Comparison of ENCODE assay signal across 14 cellular contexts in the genomic region with DNA sequence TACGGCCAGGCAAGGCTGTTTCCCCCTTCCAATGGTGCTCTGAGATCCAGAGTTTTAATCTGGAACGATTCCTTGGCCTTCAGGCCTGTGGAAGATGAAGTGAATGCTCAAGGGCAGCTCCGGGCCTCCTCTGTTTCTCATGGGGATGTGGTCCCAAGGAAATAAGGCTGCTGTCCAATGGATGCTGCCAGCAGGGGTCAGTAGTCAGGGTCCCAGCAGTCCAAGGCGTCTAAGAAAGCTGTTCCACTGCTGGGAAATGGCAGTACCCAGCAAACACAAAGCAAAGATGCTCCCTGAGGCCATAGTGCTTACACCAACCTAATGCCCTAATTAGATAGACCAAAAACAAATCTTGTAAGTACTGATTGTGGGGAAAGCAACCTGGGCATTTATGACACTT. TPM values are rescaled to one million over a fixed set of nuclear protein-coding genes. Genes with fewer than 3 reads are reported as not detected.
A peak's percentile ranks its signal among the peaks of the same experiment; 100 is the strongest.
DNase-seq lines count a peak whose midpoint lies in the region; ATAC-seq and TF ChIP-seq lines count a peak whose summit lies in the region.
"Had no signal": no experiment of that assay in that cellular context is flagged by ENCODE, and none has a peak within 500 bp of the region (broad histone marks: within the 10 kb centered on the region; RNA-seq: fewer than 3 reads in every experiment).

No MANE protein-coding gene starts in this region.

- H2AFZ ChIP-seq in OCI-LY1 (ENCODE audit: low read length) = no peak overlapping the region

- H3K9ac ChIP-seq in OCI-LY1 (ENCODE audit: low read length) = no peak overlapping the region

- H3K27ac ChIP-seq in A673 (ENCODE audit: low read depth, low read length, poor library complexity, severe bottlenecking) (no peak overlapping the region), OCI-LY1 (ENCODE audit: low read depth, low read length, poor library complexity, severe bottlenecking) (no peak overlapping the region)
- H3K27ac ChIP-seq: uterus had no signal

- CTCF ChIA-PET in A673 (lab: Charles Lee) = no interaction called here

- no peaks in the 10 kb centered on the region for H3K79me2 ChIP-seq in OCI-LY1 (ENCODE audit: insufficient read depth, low read length)

- no peaks in the 10 kb centered on the region for H4K20me1 ChIP-seq in OCI-LY1 (ENCODE audit: insufficient read depth, low read length)

- BruUV-seq in A673 (replicated peaks; lab: Mats Ljungman, UMichigan) = no TSS peak

- H3K36me3 ChIP-seq in A673 (ENCODE audit: insufficient read depth, low read length, poor library complexity, severe bottlenecking) = no peaks in the 10 kb centered on the region
- H3K36me3 ChIP-seq in OCI-LY1 (ENCODE audit: insufficient read depth, low read length) = no peaks in the 10 kb centered on the region
- H3K36me3 ChIP-seq: uterus had no signal

- DNase-seq in A673 (ENCODE audit: low spot score) (no peak), GM10266 (ENCODE audit: extremely low spot score) (peak; percentile 24), foreskin melanocyte (peak; percentile 10), NCI-H69 (lab: John Stamatoyannopoulos, UW) (no peak), NCI-H2029 treated with DMSO at 0.1 percent for 48 hours (lab: John Stamatoyannopoulos, UW) (no peak), DMS79 (lab: John Stamatoyannopoulos, UW) (no peak)
- DNase-seq: activated CD4-positive, alpha-beta T cell treated with anti-CD3 and anti-CD28 coated beads, Interleukin-2, amount 50 U/mL, for 1 hour; central memory CD4-positive, alpha-beta T cell; NCI-H1092 treated with DMSO at 0.1 percent for 48 hours; NCI-H524 treated with DMSO at 0.1 percent for 48 hours; uterus had no signal

- no peaks in the 10 kb centered on the region for H3K9me3 ChIP-seq in A673 (ENCODE audit: low read depth, low read length, poor library complexity, severe bottlenecking)
- no peaks in the 10 kb centered on the region for H3K9me3 ChIP-seq in OCI-LY1 (ENCODE audit: low read length)
- H3K9me3 ChIP-seq: uterus had no signal

- H3F3A ChIP-seq in OCI-LY1 (ENCODE audit: insufficient read depth, low read length) = no peaks in the 10 kb centered on the region

- POLR2A ChIA-PET in A673 (lab: Charles Lee; ENCODE audit: low non-redundant PET) = no interaction called here

- H3K4me1 ChIP-seq in A673 (ENCODE audit: insufficient read depth, low read length, poor library complexity, severe bottlenecking) = no peaks in the 10 kb centered on the region
- no peaks in the 10 kb centered on the region for H3K4me1 ChIP-seq in OCI-LY1 (ENCODE audit: insufficient read depth, low read length, severe bottlenecking)
- H3K4me1 ChIP-seq: uterus had no signal

- H3K4me3 ChIP-seq in A673 (ENCODE audit: low read depth, low read length, poor library complexity, severe bottlenecking) = no peak overlapping the region
- no peak overlapping the region for H3K4me3 ChIP-seq in OCI-LY1 (ENCODE audit: low read depth, low read length, poor library complexity, severe bottlenecking)
- H3K4me3 ChIP-seq: uterus had no signal

- H3K9me2 ChIP-seq in OCI-LY1 (ENCODE audit: low read depth, low read length) = no peaks in the 10 kb centered on the region

- no peak overlapping the region for H3K4me2 ChIP-seq in OCI-LY1 (ENCODE audit: low read length)

- TF ChIP-seq CTCF in A673 (conservative IDR thresholded peaks at IDR 0.05; ENCODE audit: low read depth, low read length) (peak; percentile 42), GM10266 (IDR thresholded peaks at IDR 0.05; ENCODE audit: control insufficient read depth, insufficient read depth, low read depth, missing control alignments) (peak; percentile 37), OCI-LY1 (IDR thresholded peaks at IDR 0.05; ENCODE audit: low read length) (peak; percentile 43; the same call in 1 of the 2 replicates)

- peaks cover 20% of the 10 kb centered on the region for H3K27me3 ChIP-seq in A673 (replicated peaks; ENCODE audit: insufficient read depth, low read depth, low read length, poor library complexity)
- peaks cover 4% of the 10 kb centered on the region; the same call in 1 of the 2 replicates for H3K27me3 ChIP-seq in OCI-LY1 (ENCODE audit: insufficient read depth, low read length)
- H3K27me3 ChIP-seq: uterus had no signal

- no peak for ATAC-seq in GM18511 (IDR thresholded peaks at IDR 0.05; ENCODE audit: unreplicated experiment)
- ATAC-seq: left lobe of liver had no signal

- intact Hi-C loops in A673 (cut with micrococcal nuclease; ENCODE audit: unreplicated experiment) = no loop called here

RNA-seq across cellular contexts. Expression of gene NMS, which starts 12.5 kb away (rescaled TPM):
- total RNA-seq in A673 (2021) = not detected in 2 replicates
- total RNA-seq: left lobe of liver, uterus had no signal

Comparison
In these comparisons a context has a peak if more than half of its experiments do, and no peak if none do; other contexts are left out.
1. DNase-seq: peak in GM10266 (single experiment) and foreskin melanocyte (single experiment); none in A673 (single experiment), NCI-H69 (single experiment), NCI-H2029 treated with DMSO at 0.1 percent for 48 hours (single experiment) and DMS79 (single experiment).
2. Peak in every context shown above with its lines, with median percentiles within 50 percentile points of each other: CTCF ChIP-seq.